ENCODE assay signal across 8 cellular contexts in genomic region chr12:46371718-46372130, GRCh38. TPM values are rescaled to one million over a fixed set of nuclear protein-coding genes. Genes with fewer than 3 reads are reported as not detected.
DNase-seq lines count a peak whose midpoint lies in the region; ATAC-seq lines count a peak whose summit lies in the region.

No MANE protein-coding gene starts in this region.

- peak; percentile 16 for ATAC-seq in HG02571 (IDR thresholded peaks at IDR 0.05; ENCODE audit: unreplicated experiment)
- peak; percentile 45 to 51 for ATAC-seq in stimulated activated naive B cell treated with anti-CD40 and anti-IgM and Interleukin-4, amounts not matched to agents 10 μg/mL and 1 μg/mL and 100 μg/mL, for 72 hours (replicated peaks)

- peaks cover 36% of the 10 kb centered on the region for H3K36me3 ChIP-seq in effector memory CD4-positive, alpha-beta T cell (ENCODE audit: control insufficient read depth, insufficient read depth, low read length)

- peaks cover 26 to 32% of the 10 kb centered on the region in 2 donors for H3K36me3 Mint-ChIP-seq in stimulated activated naive B cell treated with anti-CD40 and anti-IgM and Interleukin-4, amounts not matched to agents 10 μg/mL and 1 μg/mL and 100 μg/mL, for 72 hours

- no peaks in the 10 kb centered on the region for H3K9me3 ChIP-seq in effector memory CD4-positive, alpha-beta T cell (ENCODE audit: control insufficient read depth, low read length)

- peak overlapping the region; percentile 99 for H3K4me3 ChIP-seq in effector memory CD4-positive, alpha-beta T cell (ENCODE audit: insufficient read depth, low read depth, low read length, poor library complexity, severe bottlenecking)

- no peaks in the 10 kb centered on the region for H3K27me3 Mint-ChIP-seq in stimulated activated naive B cell treated with anti-CD40 and anti-IgM and Interleukin-4, amounts not matched to agents 10 μg/mL and 1 μg/mL and 100 μg/mL, for 72 hours

- no peaks in the 10 kb centered on the region for H3K9me3 Mint-ChIP-seq in stimulated activated naive B cell treated with anti-CD40 and anti-IgM and Interleukin-4, amounts not matched to agents 10 μg/mL and 1 μg/mL and 100 μg/mL, for 72 hours

- H3K4me1 Mint-ChIP-seq in stimulated activated naive B cell treated with anti-CD40 and anti-IgM and Interleukin-4, amounts not matched to agents 10 μg/mL and 1 μg/mL and 100 μg/mL, for 72 hours, result peaks cover 22 to 51% of the 10 kb centered on the region in 2 donors

- H3K27ac Mint-ChIP-seq in stimulated activated naive B cell treated with anti-CD40 and anti-IgM and Interleukin-4, amounts not matched to agents 10 μg/mL and 1 μg/mL and 100 μg/mL, for 72 hours, result peak overlapping the region; percentile 99

- peaks cover 41% of the 10 kb centered on the region for H3K4me1 ChIP-seq in effector memory CD4-positive, alpha-beta T cell (ENCODE audit: control insufficient read depth, insufficient read depth, low read length, poor library complexity, severe bottlenecking)

- DNase-seq in NCI-H1436 (lab: John Stamatoyannopoulos, UW) (peak; percentile 41), NCI-H1436 treated with DMSO at 0.1 percent for 48 hours (lab: John Stamatoyannopoulos, UW) (no peak), NCI-H128 (lab: John Stamatoyannopoulos, UW; ENCODE audit: unreplicated experiment) (peak; percentile 40), mesenteric fat pad (ENCODE audit: low spot score) (peak; percentile 93)
- peak; percentile 27 for DNase-seq in activated CD4-positive, CD25-positive, alpha-beta regulatory T cell treated with anti-CD3 and anti-CD28 coated beads, Interleukin-2, amount 50 U/mL, for 16 hours (ENCODE audit: low read depth, low spot score)
- DNase-seq in effector memory CD4-positive, alpha-beta T cell, result peak in 2 of 3 donors; percentile 46 to 48
- DNase-seq in stimulated activated naive B cell treated with anti-CD40 and anti-IgM and Interleukin-4, amounts not matched to agents 10 μg/mL and 1 μg/mL and 100 μg/mL, for 72 hours, result peak; percentile 48

- H3K27me3 ChIP-seq in effector memory CD4-positive, alpha-beta T cell (replicated peaks; ENCODE audit: control insufficient read depth, insufficient read depth, low read length, poor library complexity, severe bottlenecking), result no peaks in the 10 kb centered on the region

- peak overlapping the region; percentile 90 for H3K27ac ChIP-seq in effector memory CD4-positive, alpha-beta T cell (ENCODE audit: insufficient read depth, low read length, poor library complexity, severe bottlenecking)

- H3K4me3 Mint-ChIP-seq in stimulated activated naive B cell treated with anti-CD40 and anti-IgM and Interleukin-4, amounts not matched to agents 10 μg/mL and 1 μg/mL and 100 μg/mL, for 72 hours, result peak overlapping the region; percentile 89 to 96

RNA-seq across cellular contexts. Expression of gene SLC38A2, which starts 0.8 kb away (rescaled TPM):
- 248 TPM for total RNA-seq in mesenteric fat pad
